Comparison of ENCODE assay signal across 8 cellular contexts in genomic region chr15:27019687-27020086, GRCh38. TPM values are rescaled to one million over a fixed set of nuclear protein-coding genes. Genes with fewer than 3 reads are reported as not detected.
"Had no signal": no experiment of that assay in that cellular context is flagged by ENCODE, and none has a peak within 500 bp of the region (broad histone marks: within the 10 kb centered on the region; RNA-seq: fewer than 3 reads in every experiment).

No MANE protein-coding gene starts in this region.

- H3K27ac ChIP-seq: HL-60 had no signal

- H3K4me3 Mint-ChIP-seq: IgD-negative memory B cell had no signal

- H3K4me3 ChIP-seq: K562 had no signal

- FAIRE-seq: HTR-8/SVneo, K562 had no signal

- H3K4me1 Mint-ChIP-seq: IgD-negative memory B cell had no signal

- DNase-seq: IMR-90, KBM-7, KG1 had no signal

- ATAC-seq: K562 had no signal

- H3K27ac Mint-ChIP-seq: IgD-negative memory B cell had no signal

- H3K27me3 Mint-ChIP-seq: IgD-negative memory B cell had no signal

RNA-seq across cellular contexts. Expression of gene GABRG3, which starts 48.7 kb away (rescaled TPM):
- total RNA-seq: HT-29, IMR-90 had no signal
- polyA plus RNA-seq: IgD-negative memory B cell, IMR-90 had no signal
